In the genomic region with DNA sequence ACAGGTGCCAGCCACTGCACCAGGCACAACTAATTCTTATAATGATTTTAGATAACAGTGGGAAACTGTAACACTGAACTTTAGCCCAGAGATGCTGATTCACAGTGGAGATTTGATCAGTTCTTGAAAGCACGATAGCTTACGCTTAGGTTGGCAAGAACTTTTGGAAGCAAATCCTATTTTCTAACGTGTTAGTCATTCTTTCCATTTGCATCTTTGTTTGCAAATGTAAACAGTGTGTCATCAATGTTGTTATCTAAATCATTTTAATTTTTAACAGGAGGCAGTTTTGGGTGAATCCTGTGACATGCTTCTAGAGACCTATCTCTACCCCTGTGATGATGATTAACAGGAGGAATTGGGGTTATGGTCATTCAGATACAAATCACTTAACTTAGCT, we compare ENCODE assay signal across 1 cellular context.
A peak's percentile ranks its signal among the peaks of the same experiment; 100 is the strongest.
TF ChIP-seq lines count a peak whose summit lies in the region.

No MANE protein-coding gene starts in this region.

TF ChIP-seq in A549, 52 proteins besides CTCF, POLR2A, EP300 and RAD21 (continued from another document):
- TF ChIP-seq JUNB (IDR thresholded peaks at IDR 0.05) (peak; percentile 38; the same call in 1 of the 2 replicates), CHD4 (IDR thresholded peaks at IDR 0.05; ENCODE audit: borderline replicate concordance) (no peak), CEBPB (IDR thresholded peaks at IDR 0.05) (no peak), KDM5A (IDR thresholded peaks at IDR 0.05) (no peak), FOSL2 (IDR thresholded peaks at IDR 0.05) (peak; percentile 30; the same call in 1 of the 2 replicates), FOSL2 (CRISPR knock-in tag; IDR thresholded peaks at IDR 0.05) (peak; percentile 86), EHMT2 (IDR thresholded peaks at IDR 0.05; ENCODE audit: low read depth) (no peak), CBX2 (IDR thresholded peaks at IDR 0.05; ENCODE audit: borderline replicate concordance, low read depth) (no peak), SMC3 (IDR thresholded peaks at IDR 0.05) (no peak), HOXB5 (CRISPR knock-in tag; IDR thresholded peaks at IDR 0.05) (no peak), NFE2L2 (conservative IDR thresholded peaks at IDR 0.05; ENCODE audit: low read length) (no peak), ZSCAN20 (CRISPR knock-in tag; IDR thresholded peaks at IDR 0.05) (no peak), ZFP36 (IDR thresholded peaks at IDR 0.05; ENCODE audit: borderline replicate concordance, partially characterized antibody) (no peak), HMGXB4 (CRISPR knock-in tag; IDR thresholded peaks at IDR 0.05; ENCODE audit: borderline replicate concordance) (no peak), RARB (CRISPR knock-in tag; IDR thresholded peaks at IDR 0.05) (no peak), CBX8 (IDR thresholded peaks at IDR 0.05) (no peak), POLR2AphosphoS2 (conservative IDR thresholded peaks at IDR 0.05; ENCODE audit: low read length) (no peak), TFCP2L1 (CRISPR knock-in tag; IDR thresholded peaks at IDR 0.05) (no peak), HEYL (CRISPR knock-in tag; IDR thresholded peaks at IDR 0.05) (no peak), RCOR1 (IDR thresholded peaks at IDR 0.05; ENCODE audit: low read depth, low read length) (no peak), MAFK (IDR thresholded peaks at IDR 0.05; ENCODE audit: partially characterized antibody) (peak; percentile 38), NPAS2 (CRISPR knock-in tag; IDR thresholded peaks at IDR 0.05; ENCODE audit: borderline replicate concordance) (no peak), GATA3 (IDR thresholded peaks at IDR 0.05; ENCODE audit: borderline replicate concordance) (peak; percentile 76; the same call in 1 of the 2 replicates), HOXB13 (CRISPR knock-in tag; IDR thresholded peaks at IDR 0.05; ENCODE audit: low read depth) (no peak)
- TF ChIP-seq, protein P1, sequence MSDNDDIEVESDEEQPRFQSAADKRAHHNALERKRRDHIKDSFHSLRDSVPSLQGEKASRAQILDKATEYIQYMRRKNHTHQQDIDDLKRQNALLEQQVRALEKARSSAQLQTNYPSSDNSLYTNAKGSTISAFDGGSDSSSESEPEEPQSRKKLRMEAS (IDR thresholded peaks at IDR 0.05) = 0 out of 2 replicates have a peak, but pooled peaks have one; percentile 30
- TF ChIP-seq, protein P2, sequence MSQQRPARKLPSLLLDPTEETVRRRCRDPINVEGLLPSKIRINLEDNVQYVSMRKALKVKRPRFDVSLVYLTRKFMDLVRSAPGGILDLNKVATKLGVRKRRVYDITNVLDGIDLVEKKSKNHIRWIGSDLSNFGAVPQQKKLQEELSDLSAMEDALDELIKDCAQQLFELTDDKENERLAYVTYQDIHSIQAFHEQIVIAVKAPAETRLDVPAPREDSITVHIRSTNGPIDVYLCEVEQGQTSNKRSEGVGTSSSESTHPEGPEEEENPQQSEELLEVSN (IDR thresholded peaks at IDR 0.05; ENCODE audit: borderline replicate concordance, low read depth) = no peak
- TF ChIP-seq, protein P3, sequence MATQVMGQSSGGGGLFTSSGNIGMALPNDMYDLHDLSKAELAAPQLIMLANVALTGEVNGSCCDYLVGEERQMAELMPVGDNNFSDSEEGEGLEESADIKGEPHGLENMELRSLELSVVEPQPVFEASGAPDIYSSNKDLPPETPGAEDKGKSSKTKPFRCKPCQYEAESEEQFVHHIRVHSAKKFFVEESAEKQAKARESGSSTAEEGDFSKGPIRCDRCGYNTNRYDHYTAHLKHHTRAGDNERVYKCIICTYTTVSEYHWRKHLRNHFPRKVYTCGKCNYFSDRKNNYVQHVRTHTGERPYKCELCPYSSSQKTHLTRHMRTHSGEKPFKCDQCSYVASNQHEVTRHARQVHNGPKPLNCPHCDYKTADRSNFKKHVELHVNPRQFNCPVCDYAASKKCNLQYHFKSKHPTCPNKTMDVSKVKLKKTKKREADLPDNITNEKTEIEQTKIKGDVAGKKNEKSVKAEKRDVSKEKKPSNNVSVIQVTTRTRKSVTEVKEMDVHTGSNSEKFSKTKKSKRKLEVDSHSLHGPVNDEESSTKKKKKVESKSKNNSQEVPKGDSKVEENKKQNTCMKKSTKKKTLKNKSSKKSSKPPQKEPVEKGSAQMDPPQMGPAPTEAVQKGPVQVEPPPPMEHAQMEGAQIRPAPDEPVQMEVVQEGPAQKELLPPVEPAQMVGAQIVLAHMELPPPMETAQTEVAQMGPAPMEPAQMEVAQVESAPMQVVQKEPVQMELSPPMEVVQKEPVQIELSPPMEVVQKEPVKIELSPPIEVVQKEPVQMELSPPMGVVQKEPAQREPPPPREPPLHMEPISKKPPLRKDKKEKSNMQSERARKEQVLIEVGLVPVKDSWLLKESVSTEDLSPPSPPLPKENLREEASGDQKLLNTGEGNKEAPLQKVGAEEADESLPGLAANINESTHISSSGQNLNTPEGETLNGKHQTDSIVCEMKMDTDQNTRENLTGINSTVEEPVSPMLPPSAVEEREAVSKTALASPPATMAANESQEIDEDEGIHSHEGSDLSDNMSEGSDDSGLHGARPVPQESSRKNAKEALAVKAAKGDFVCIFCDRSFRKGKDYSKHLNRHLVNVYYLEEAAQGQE (IDR thresholded peaks at IDR 0.05) = no peak
